In the genomic region with DNA sequence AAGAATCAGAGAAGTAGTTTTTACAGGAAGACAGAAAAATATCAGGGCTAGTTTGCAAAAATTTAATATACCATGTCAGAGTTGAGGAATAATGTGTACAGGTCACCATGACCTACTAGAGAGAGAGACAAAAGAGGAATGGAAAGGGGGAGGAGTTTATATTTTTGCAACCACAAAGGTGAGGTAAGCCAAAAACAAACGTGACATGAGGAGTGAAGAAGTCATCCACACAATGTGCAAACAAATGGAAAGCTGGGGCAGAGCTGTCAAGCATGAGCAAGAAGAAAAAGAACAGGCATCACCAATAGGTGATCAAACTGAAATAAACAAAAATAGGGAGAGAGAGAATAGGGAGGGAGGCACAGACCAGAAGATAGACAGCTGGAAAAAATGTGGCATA, we compare ENCODE assay signal across 1 cellular context.
TF ChIP-seq lines count a peak whose summit lies in the region.

No MANE protein-coding gene starts in this region.

TF ChIP-seq in GM12878, 131 proteins besides CTCF, POLR2A, EP300 and RAD21:
- TF ChIP-seq BCL3 (IDR thresholded peaks at IDR 0.05; ENCODE audit: borderline replicate concordance, insufficient read depth, low read depth, low read length, poor library complexity, severe bottlenecking) = no peak
- TF ChIP-seq RUNX3 (IDR thresholded peaks at IDR 0.05; ENCODE audit: low read length) = peak; percentile 73
- TF ChIP-seq SUZ12 (IDR thresholded peaks at IDR 0.05; ENCODE audit: unreplicated experiment) = no peak
- no peak for TF ChIP-seq SPI1 (IDR thresholded peaks at IDR 0.05; ENCODE audit: borderline replicate concordance, insufficient read depth, low read depth, low read length)
- TF ChIP-seq ATF7 (IDR thresholded peaks at IDR 0.05; ENCODE audit: low read depth) = peak; percentile 56
- TF ChIP-seq, protein P1, sequence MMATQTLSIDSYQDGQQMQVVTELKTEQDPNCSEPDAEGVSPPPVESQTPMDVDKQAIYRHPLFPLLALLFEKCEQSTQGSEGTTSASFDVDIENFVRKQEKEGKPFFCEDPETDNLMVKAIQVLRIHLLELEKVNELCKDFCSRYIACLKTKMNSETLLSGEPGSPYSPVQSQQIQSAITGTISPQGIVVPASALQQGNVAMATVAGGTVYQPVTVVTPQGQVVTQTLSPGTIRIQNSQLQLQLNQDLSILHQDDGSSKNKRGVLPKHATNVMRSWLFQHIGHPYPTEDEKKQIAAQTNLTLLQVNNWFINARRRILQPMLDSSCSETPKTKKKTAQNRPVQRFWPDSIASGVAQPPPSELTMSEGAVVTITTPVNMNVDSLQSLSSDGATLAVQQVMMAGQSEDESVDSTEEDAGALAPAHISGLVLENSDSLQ (IDR thresholded peaks at IDR 0.05) = 0 out of 2 replicates have a peak, but pooled peaks have one; percentile 12
- TF ChIP-seq CBFB (IDR thresholded peaks at IDR 0.05; ENCODE audit: low read depth) = 0 out of 2 replicates have a peak, but pooled peaks have one; percentile 17
- peak; percentile 64 to 80 for TF ChIP-seq BHLHE40 (IDR thresholded peaks at IDR 0.05; ENCODE audit: borderline replicate concordance in 1 of 2, low read depth in 2 of 2, low read length in 1 of 2)
